Comparison of ENCODE assay signal across 24 cellular contexts in genomic region chr14:101010293-101010692, GRCh38.
"Had no signal": no experiment of that assay in that cellular context is flagged by ENCODE, and none has a peak within 500 bp of the region (broad histone marks: within the 10 kb centered on the region; RNA-seq: fewer than 3 reads in every experiment).

No MANE protein-coding gene starts in this region.

- H3K9ac ChIP-seq: neural progenitor cell had no signal

- H3K27ac ChIP-seq: breast epithelium, esophagus muscularis mucosa, gastroesophageal sphincter, heart left ventricle, neural progenitor cell, ovary, psoas muscle, skin epidermis, thoracic aorta had no signal

- H3K27ac Mint-ChIP-seq: activated naive CD4-positive, alpha-beta T cell treated with anti-CD3 and anti-CD28 coated beads, Interleukin-2, amount 50 U/mL, for 72 hours; activated T-cell treated with anti-CD3 and anti-CD28 coated beads, Interleukin-2, amount 50 U/mL, for 72 hours; immature natural killer cell; naive thymus-derived CD4-positive, alpha-beta T cell; neural progenitor cell; stimulated activated memory B cell treated with anti-CD40 and anti-IgM and Interleukin-4, amounts not matched to agents 10 μg/mL and 1 μg/mL and 100 μg/mL, for 72 hours had no signal

- H3K4me1 ChIP-seq: esophagus muscularis mucosa, gastroesophageal sphincter, neural progenitor cell, psoas muscle had no signal

- H3K4me2 ChIP-seq: neural progenitor cell had no signal

- H3K27me3 ChIP-seq: adrenal gland, breast epithelium, esophagus muscularis mucosa, heart left ventricle, neural progenitor cell, ovary had no signal

- H3K4me3 ChIP-seq: adrenal gland, breast epithelium, esophagus muscularis mucosa, gastroesophageal sphincter, heart left ventricle, mucosa of descending colon, neural progenitor cell, ovary, psoas muscle, skin epidermis, thoracic aorta had no signal

- H2AFZ ChIP-seq: neural progenitor cell had no signal

- H3K9me3 ChIP-seq: adrenal gland, ovary had no signal

- H3K4me3 Mint-ChIP-seq: activated T-cell treated with anti-CD3 and anti-CD28 coated beads, Interleukin-2, amount 50 U/mL, for 72 hours; immature natural killer cell; naive thymus-derived CD4-positive, alpha-beta T cell; neural progenitor cell; stimulated activated memory B cell treated with anti-CD40 and anti-IgM and Interleukin-4, amounts not matched to agents 10 μg/mL and 1 μg/mL and 100 μg/mL, for 72 hours had no signal

- H3K4me1 Mint-ChIP-seq: immature natural killer cell; stimulated activated memory B cell treated with anti-CD40 and anti-IgM and Interleukin-4, amounts not matched to agents 10 μg/mL and 1 μg/mL and 100 μg/mL, for 72 hours had no signal

- H3K36me3 ChIP-seq: breast epithelium, esophagus muscularis mucosa, gastroesophageal sphincter, heart left ventricle, neural progenitor cell, ovary, thoracic aorta had no signal

- DNase-seq: activated effector memory CD4-positive, alpha-beta T cell treated with anti-CD3 and anti-CD28 coated beads, Interleukin-2, amount 50 U/mL, for 16 hours; activated T-cell treated with anti-CD3 and anti-CD28 coated beads, Interleukin-2, amount 50 U/mL, for 72 hours; cerebellar nuclear complex; effector CD8-positive, alpha-beta T cell; immature natural killer cell; mesenchymal stem cell; mucosa of descending colon; naive thymus-derived CD4-positive, alpha-beta T cell; psoas muscle; right cardiac atrium; stimulated activated CD4-positive, alpha-beta T cell treated with anti-CD3 and anti-CD28 coated beads, Interleukin-4, amount 100 ng/mL, for 24 hours; T1000 had no signal

- H3K36me3 Mint-ChIP-seq: activated naive CD4-positive, alpha-beta T cell treated with anti-CD3 and anti-CD28 coated beads, Interleukin-2, amount 50 U/mL, for 72 hours; immature natural killer cell; naive thymus-derived CD4-positive, alpha-beta T cell; neural progenitor cell; stimulated activated memory B cell treated with anti-CD40 and anti-IgM and Interleukin-4, amounts not matched to agents 10 μg/mL and 1 μg/mL and 100 μg/mL, for 72 hours had no signal

- ATAC-seq: activated CD4-positive, CD25-positive, alpha-beta regulatory T cell treated with anti-CD3 and anti-CD28 coated beads, Interleukin-2, amount 50 U/mL, for 24 hours; activated naive CD4-positive, alpha-beta T cell treated with anti-CD3 and anti-CD28 coated beads, Interleukin-2, amount 50 U/mL, for 72 hours; activated T-cell treated with anti-CD3 and anti-CD28 coated beads, Interleukin-2, amount 50 U/mL, for 72 hours; gastroesophageal sphincter; heart left ventricle; mucosa of descending colon; naive thymus-derived CD4-positive, alpha-beta T cell; psoas muscle; right cardiac atrium had no signal

- H3K27me3 Mint-ChIP-seq: stimulated activated memory B cell treated with anti-CD40 and anti-IgM and Interleukin-4, amounts not matched to agents 10 μg/mL and 1 μg/mL and 100 μg/mL, for 72 hours had no signal
